In genomic region chr1:147837129-147837776, GRCh38 we compare ENCODE assay signal across 18 cellular contexts.
"Had no signal": no experiment of that assay in that cellular context is flagged by ENCODE, and none has a peak within 500 bp of the region (broad histone marks: within the 10 kb centered on the region; RNA-seq: fewer than 3 reads in every experiment).

No MANE protein-coding gene starts in this region.

- H3K4me3 Mint-ChIP-seq: activated T-cell treated with anti-CD3 and anti-CD28 coated beads, Interleukin-2, amount 50 U/mL, for 4 hours; natural killer cell treated with Interleukin-12 subunit alpha and Interleukin-12 subunit beta and Interleukin-15 and Interleukin-18, amount 100 ng/mL, for 72 hours; stimulated activated memory B cell treated with anti-CD40 and anti-IgM and Interleukin-4, amounts not matched to agents 10 μg/mL and 1 μg/mL and 100 μg/mL, for 72 hours had no signal

- H3K27me3 ChIP-seq: tibial artery had no signal

- H3K9me3 ChIP-seq: tibial artery had no signal

- H3K4me3 ChIP-seq: tibial artery had no signal

- DNase-seq: activated CD4-positive, alpha-beta T cell treated with anti-CD3 and anti-CD28 coated beads, Interleukin-2, amount 50 U/mL, for 48 hours; activated effector memory CD4-positive, alpha-beta T cell treated with Interleukin-2 at 50 U/mL for 16 hours; activated naive CD4-positive, alpha-beta T cell treated with anti-CD3 and anti-CD28 coated beads, Interleukin-2, amount 50 U/mL, for 16 hours; activated T-cell treated with anti-CD3 and anti-CD28 coated beads, Interleukin-2, amount 50 U/mL, for 4 hours; foreskin fibroblast; head of caudate nucleus; kidney glomerular epithelial cell; mesenchymal stem cell; nucleus accumbens; posterior cingulate gyrus; retina; stimulated activated CD4-positive, alpha-beta T cell treated with anti-CD3 and anti-CD28 coated beads, Interleukin-2, amount 100 ng/mL, for 48 hours; T-helper 1 cell; tibial artery had no signal

- H3K36me3 Mint-ChIP-seq: natural killer cell treated with Interleukin-12 subunit alpha and Interleukin-12 subunit beta and Interleukin-15 and Interleukin-18, amount 100 ng/mL, for 72 hours; stimulated activated memory B cell treated with anti-CD40 and anti-IgM and Interleukin-4, amounts not matched to agents 10 μg/mL and 1 μg/mL and 100 μg/mL, for 72 hours had no signal

- H3K4me1 ChIP-seq: tibial artery had no signal

- H3K9me3 Mint-ChIP-seq: activated T-cell treated with anti-CD3 and anti-CD28 coated beads, Interleukin-2, amount 50 U/mL, for 4 hours; natural killer cell treated with Interleukin-12 subunit alpha and Interleukin-12 subunit beta and Interleukin-15 and Interleukin-18, amount 100 ng/mL, for 72 hours; stimulated activated memory B cell treated with anti-CD40 and anti-IgM and Interleukin-4, amounts not matched to agents 10 μg/mL and 1 μg/mL and 100 μg/mL, for 72 hours had no signal

- H3K36me3 ChIP-seq: tibial artery had no signal

- H3K27ac Mint-ChIP-seq: natural killer cell treated with Interleukin-12 subunit alpha and Interleukin-12 subunit beta and Interleukin-15 and Interleukin-18, amount 100 ng/mL, for 72 hours; stimulated activated memory B cell treated with anti-CD40 and anti-IgM and Interleukin-4, amounts not matched to agents 10 μg/mL and 1 μg/mL and 100 μg/mL, for 72 hours had no signal

- H3K27ac ChIP-seq: tibial artery, VCaP had no signal

- H3K4me1 Mint-ChIP-seq: stimulated activated memory B cell treated with anti-CD40 and anti-IgM and Interleukin-4, amounts not matched to agents 10 μg/mL and 1 μg/mL and 100 μg/mL, for 72 hours had no signal

- ATAC-seq: activated T-cell treated with anti-CD3 and anti-CD28 coated beads, Interleukin-2, amount 50 U/mL, for 4 hours; natural killer cell treated with Interleukin-12 subunit alpha and Interleukin-12 subunit beta and Interleukin-15 and Interleukin-18, amount 100 ng/mL, for 72 hours; SK-N-SH treated with all-trans-retinoic acid at 6 μM for 48 hours; stimulated activated memory B cell treated with anti-CD40 and anti-IgM and Interleukin-4, amounts not matched to agents 10 μg/mL and 1 μg/mL and 100 μg/mL, for 72 hours had no signal
